ENCODE assay signal across 19 cellular contexts in genomic region chr6:159722655-159723054, GRCh38. TPM values are rescaled to one million over a fixed set of nuclear protein-coding genes. Genes with fewer than 3 reads are reported as not detected.
DNase-seq lines count a peak whose midpoint lies in the region; ATAC-seq and TF ChIP-seq lines count a peak whose summit lies in the region.
"Had no signal": no experiment of that assay in that cellular context is flagged by ENCODE, and none has a peak within 500 bp of the region (broad histone marks: within the 10 kb centered on the region; RNA-seq: fewer than 3 reads in every experiment).

No MANE protein-coding gene starts in this region.

- dilution Hi-C loops in mammary epithelial cell (cut with HindIII; ENCODE audit: low sequenced_read_pairs), result no loop called here

- H2AFZ ChIP-seq in mammary epithelial cell (ENCODE audit: low read depth, low read length), result no peak overlapping the region
- H2AFZ ChIP-seq: GM23248 had no signal

- no peak for ATAC-seq in Panc1
- no peak for ATAC-seq in naive thymus-derived CD4-positive, alpha-beta T cell
- ATAC-seq in HG03520 (IDR thresholded peaks at IDR 0.05; ENCODE audit: unreplicated experiment), result no peak
- no peak for ATAC-seq in HG02870 (IDR thresholded peaks at IDR 0.05; ENCODE audit: unreplicated experiment)
- ATAC-seq: CD8-positive, alpha-beta T cell had no signal

- peaks cover 32% of the 10 kb centered on the region for H3K4me1 Mint-ChIP-seq in MCF 10A (ENCODE audit: insufficient read depth, unreplicated experiment)
- H3K4me1 Mint-ChIP-seq in naive thymus-derived CD4-positive, alpha-beta T cell, result peaks cover 18 to 43% (median 34%) of the 10 kb centered on the region in 7 donors

- H3K4me1 ChIP-seq in mammary epithelial cell (ENCODE audit: insufficient read depth, low read length) (peaks cover 3% of the 10 kb centered on the region), Panc1 (ENCODE audit: control insufficient read depth, insufficient read depth, low read length) (peaks cover 9% of the 10 kb centered on the region; the same call in 1 of the 2 replicates)
- H3K4me1 ChIP-seq in naive thymus-derived CD4-positive, alpha-beta T cell (ENCODE audit: control insufficient read depth in 2 of 2, insufficient read depth in 2 of 2, low read length in 2 of 2), result peaks cover 9 to 13% of the 10 kb centered on the region in 2 donors

- CTCF ChIA-PET in MCF 10A (lab: Yijun Ruan, JAX) (interaction anchor here (1.2 to 2.7 kb wide), 2 partner anchors 28 to 31 kb away, joined by 4 to 10 read pairs; no protein-coding TSS in a partner anchor), mammary epithelial cell (lab: Charles Lee; ENCODE audit: low non-redundant PET) (no interaction called here), Panc1 (lab: Charles Lee) (no interaction called here)
- CTCF ChIA-PET in naive thymus-derived CD4-positive, alpha-beta T cell (lab: Charles Lee), result interaction anchor here (1.0 to 2.4 kb wide), 3 partner anchors 28 to 130 kb away, joined by 3 to 6 read pairs (median 4); no protein-coding TSS in a partner anchor

- peaks cover 61% of the 10 kb centered on the region for H3K79me2 ChIP-seq in mammary epithelial cell (ENCODE audit: insufficient read depth, low read length)

- no TSS peak for BruUV-seq in MCF 10A (replicated peaks; lab: Mats Ljungman, UMichigan)
- no TSS peak for BruUV-seq in mammary epithelial cell (replicated peaks; lab: Mats Ljungman, UMichigan)
- BruUV-seq in Panc1 (replicated peaks; lab: Mats Ljungman, UMichigan), result TSS peak; percentile 11

- no peak for TF ChIP-seq CTCF in MCF 10A (IDR thresholded peaks at IDR 0.05; ENCODE audit: unreplicated experiment)
- no peak for TF ChIP-seq CTCF in mammary epithelial cell (conservative IDR thresholded peaks at IDR 0.05 in 1 of 2, IDR thresholded peaks at IDR 0.05 in 1 of 2; ENCODE audit: extremely low read depth in 1 of 2, insufficient read depth in 1 of 2, low read depth in 1 of 2, low read length in 2 of 2)
- no peak for TF ChIP-seq CTCF in Panc1 (IDR thresholded peaks at IDR 0.05)

- H3K4me3 Mint-ChIP-seq in MCF 10A (ENCODE audit: unreplicated experiment), result no peak overlapping the region
- H3K4me3 Mint-ChIP-seq in naive thymus-derived CD4-positive, alpha-beta T cell, result no peak overlapping the region
- H3K4me3 Mint-ChIP-seq: CD14-positive monocyte; CD8-positive, alpha-beta T cell had no signal

- intact Hi-C loops in MCF 10A (cut with micrococcal nuclease) (no loop called here), mammary epithelial cell (cut with micrococcal nuclease) (no loop called here), Panc1 (cut with micrococcal nuclease; ENCODE audit: unreplicated experiment) (no loop called here)
- intact Hi-C loops in naive thymus-derived CD4-positive, alpha-beta T cell (cut with micrococcal nuclease), result loop anchor here (10.0 kb wide), 2 partner anchors 678 to 908 kb away; partner anchors contain the start of genes EZR (in 1 of the 2) and TAGAP (in 1 of the 2)

- H3K9me3 ChIP-seq in mammary epithelial cell (replicated peaks; ENCODE audit: insufficient read depth, low read length) (no peaks in the 10 kb centered on the region), Panc1 (ENCODE audit: control insufficient read depth, insufficient read depth, low read depth, low read length) (no peaks in the 10 kb centered on the region)
- H3K9me3 ChIP-seq in naive thymus-derived CD4-positive, alpha-beta T cell (ENCODE audit: control insufficient read depth in 2 of 3, low read length in 3 of 3), result no peaks in the 10 kb centered on the region
- H3K9me3 ChIP-seq: HAP-1 had no signal

- H3K4me2 ChIP-seq in mammary epithelial cell (ENCODE audit: insufficient read depth, low read depth, low read length), result no peak overlapping the region
- H3K4me2 ChIP-seq: BLaER1 had no signal

- peaks cover 4% of the 10 kb centered on the region for H3K36me3 ChIP-seq in mammary epithelial cell (ENCODE audit: insufficient read depth, low read length)
- H3K36me3 ChIP-seq in Panc1 (ENCODE audit: control insufficient read depth, insufficient read depth, low read length), result peaks cover 5% of the 10 kb centered on the region; the same call in 1 of the 2 replicates
- peaks cover 0 to 1% (median 0%) of the 10 kb centered on the region in 3 experiments for H3K36me3 ChIP-seq in naive thymus-derived CD4-positive, alpha-beta T cell (ENCODE audit: control insufficient read depth in 2 of 3, insufficient read depth in 3 of 3, low read length in 3 of 3)

- H3K27me3 Mint-ChIP-seq in MCF 10A (ENCODE audit: insufficient read depth, unreplicated experiment), result no peaks in the 10 kb centered on the region
- H3K27me3 Mint-ChIP-seq in naive thymus-derived CD4-positive, alpha-beta T cell, result peaks cover 0 to 6% (median 0%) of the 10 kb centered on the region in 5 donors
- H3K27me3 Mint-ChIP-seq: IgD-negative memory B cell had no signal

- H3K9ac ChIP-seq in mammary epithelial cell (ENCODE audit: insufficient read depth, low read length), result no peak overlapping the region
- H3K9ac ChIP-seq: BLaER1, GM23248 had no signal

- H3K27ac ChIP-seq in mammary epithelial cell (ENCODE audit: insufficient read depth, low read depth, low read length) (no peak overlapping the region), Panc1 (ENCODE audit: low read length) (no peak overlapping the region)
- no peak overlapping the region for H3K27ac ChIP-seq in naive thymus-derived CD4-positive, alpha-beta T cell (ENCODE audit: low read depth, low read length)
- H3K27ac ChIP-seq: BLaER1, GM23248, HL-60 had no signal

- DNase-seq in MCF 10A (ENCODE audit: unreplicated experiment) (no peak), mammary epithelial cell (no peak), Panc1 (ENCODE audit: low read depth, low spot score) (no peak), HuH-7.5 (ENCODE audit: low spot score) (no peak)
- no peak for DNase-seq in naive thymus-derived CD4-positive, alpha-beta T cell
- DNase-seq: 8988T; Calu3; CD8-positive, alpha-beta T cell; DMS79 treated with DMSO at 0.1 percent for 48 hours; GF-D8; GM23248; KG1 had no signal

- H4K20me1 ChIP-seq in mammary epithelial cell (ENCODE audit: insufficient read depth, low read length), result no peaks in the 10 kb centered on the region

- in situ Hi-C loops in mammary epithelial cell (cut with MboI; ENCODE audit: low sequenced_read_pairs in 2 of 2), result no loop called here
- in situ Hi-C loops in Panc1 (cut with HindIII; ENCODE audit: low pct_unique_long_range_greater_than_20kb, low sequenced_read_pairs), result no loop called here

- no peaks in the 10 kb centered on the region for H3K27me3 ChIP-seq in mammary epithelial cell (ENCODE audit: insufficient read depth, low read length)
- H3K27me3 ChIP-seq in Panc1 (ENCODE audit: control insufficient read depth, insufficient read depth, low read length), result no peaks in the 10 kb centered on the region
- no peaks in the 10 kb centered on the region for H3K27me3 ChIP-seq in naive thymus-derived CD4-positive, alpha-beta T cell (ENCODE audit: control insufficient read depth in 2 of 2, insufficient read depth in 2 of 2, low read length in 2 of 2)
- H3K27me3 ChIP-seq: BLaER1 had no signal

- no peaks in the 10 kb centered on the region for H3K9me3 Mint-ChIP-seq in MCF 10A (ENCODE audit: unreplicated experiment)
- peaks cover 0 to 17% (median 3%) of the 10 kb centered on the region in 11 donors for H3K9me3 Mint-ChIP-seq in naive thymus-derived CD4-positive, alpha-beta T cell
- H3K9me3 Mint-ChIP-seq: CD8-positive, alpha-beta T cell; IgD-negative memory B cell had no signal

- H3K4me3 ChIP-seq in mammary epithelial cell (replicated peaks in 1 of 3; ENCODE audit: insufficient read depth in 1 of 3, low read depth in 2 of 3, low read length in 3 of 3) (no peak overlapping the region), Panc1 (ENCODE audit: low read depth in 2 of 2, low read length in 2 of 2) (no peak overlapping the region)
- H3K4me3 ChIP-seq in naive thymus-derived CD4-positive, alpha-beta T cell (ENCODE audit: low read length), result no peak overlapping the region
- H3K4me3 ChIP-seq: BLaER1, GM23248, HAP-1 had no signal

- H3K36me3 Mint-ChIP-seq in MCF 10A (ENCODE audit: insufficient read depth, unreplicated experiment), result peaks cover 32% of the 10 kb centered on the region
- peaks cover 7 to 16% (median 11%) of the 10 kb centered on the region in 5 donors for H3K36me3 Mint-ChIP-seq in naive thymus-derived CD4-positive, alpha-beta T cell
- H3K36me3 Mint-ChIP-seq: IgD-negative memory B cell had no signal

- peak overlapping the region; percentile 49 for H3K27ac Mint-ChIP-seq in MCF 10A (ENCODE audit: low read depth, unreplicated experiment)
- peak overlapping the region in 5 of 9 donors; percentile 0 to 100 (median 24) for H3K27ac Mint-ChIP-seq in naive thymus-derived CD4-positive, alpha-beta T cell
- H3K27ac Mint-ChIP-seq: CD8-positive, alpha-beta T cell had no signal

- POLR2A ChIA-PET in MCF 10A (lab: Yijun Ruan, JAX) (interaction anchor here (1.2 to 18.8 kb wide), 3 partner anchors 26 to 68 kb away, joined by 3 to 877 read pairs (median 198); partner anchors contain the start of genes MRPL18, SOD2 and TCP1), Panc1 (lab: Charles Lee) (no interaction called here)
- POLR2A ChIA-PET in naive thymus-derived CD4-positive, alpha-beta T cell (lab: Charles Lee), result interaction anchor here (0.9 to 3.0 kb wide), 6 partner anchors 26 to 130 kb away, joined by 3 to 13 read pairs (median 3); partner anchors contain the start of genes ACAT2, MRPL18 and TCP1

RNA-seq across cellular contexts. Expression of gene WTAP, which starts 4.7 kb away (rescaled TPM):
- 116 and 142 TPM in 2 replicates for total RNA-seq in MCF 10A (2022)
- total RNA-seq in mammary epithelial cell, result 10 to 100 TPM; 64.5 to 92.0 TPM
- 22.3 TPM for polyA plus RNA-seq in mammary epithelial cell
- polyA minus RNA-seq in mammary epithelial cell, result 34.2 TPM
- 112 TPM for total RNA-seq in Panc1 (2021; ENCODE audit: unreplicated experiment)
- 51.1 TPM for polyA plus RNA-seq in Panc1 (2012; ENCODE audit: insufficient read length)
- 100 to 1,000 TPM; 117 to 152 (median 141) TPM for total RNA-seq in naive thymus-derived CD4-positive, alpha-beta T cell
- polyA plus RNA-seq in naive thymus-derived CD4-positive, alpha-beta T cell, result 100 to 1,000 TPM; 131 to 133 TPM

RNA-seq across cellular contexts. Expression of gene SOD2, which starts 29.6 kb away (rescaled TPM):
- 424 and 600 TPM in 2 replicates for total RNA-seq in MCF 10A (2022)
- 100 to 1,000 TPM; 105 to 145 TPM for total RNA-seq in mammary epithelial cell
- 51.3 TPM for polyA plus RNA-seq in mammary epithelial cell
- polyA minus RNA-seq in mammary epithelial cell, result 77.2 TPM
- 180 TPM for total RNA-seq in Panc1 (2021; ENCODE audit: unreplicated experiment)
- polyA plus RNA-seq in Panc1 (2012; ENCODE audit: insufficient read length), result 137 TPM
- total RNA-seq in naive thymus-derived CD4-positive, alpha-beta T cell, result 100 to 1,000 TPM in 4 of 5 experiments, 10 to 100 TPM in 1; 80.2 to 306 (median 105) TPM
- 100 to 1,000 TPM; 114 to 128 TPM for polyA plus RNA-seq in naive thymus-derived CD4-positive, alpha-beta T cell

RNA-seq across cellular contexts. Expression of gene ACAT2, which starts 39.2 kb away (rescaled TPM):
- total RNA-seq in MCF 10A (2022) (13.4 and 46.0 TPM in 2 replicates), mammary epithelial cell (100 to 1,000 TPM in 1 of 2 donors, 10 to 100 TPM in 1; 39.3 to 235 TPM), Panc1 (2021; ENCODE audit: unreplicated experiment) (112 TPM)
- polyA plus RNA-seq in mammary epithelial cell, result 102 TPM
- polyA minus RNA-seq in mammary epithelial cell, result 81.8 TPM
- 45.6 TPM for polyA plus RNA-seq in Panc1 (2012; ENCODE audit: insufficient read length)
- 10 to 100 TPM; 18.5 to 53.9 (median 28.0) TPM for total RNA-seq in naive thymus-derived CD4-positive, alpha-beta T cell
- 10 to 100 TPM; 29.1 to 43.1 TPM for polyA plus RNA-seq in naive thymus-derived CD4-positive, alpha-beta T cell

Comparison
In these comparisons a context has a peak if more than half of its experiments do, and no peak if none do; other contexts are left out.
1. CTCF ChIA-PET loops: an anchor here in MCF 10A (1.2 to 2.7 kb wide) and naive thymus-derived CD4-positive, alpha-beta T cell (1.0 to 2.4 kb wide); none called in mammary epithelial cell and Panc1.
2. intact Hi-C loops: an anchor here in naive thymus-derived CD4-positive, alpha-beta T cell (10.0 kb wide); none called in MCF 10A, mammary epithelial cell and Panc1.